8 cellular contexts compared by ENCODE assay signal in the genomic region with DNA sequence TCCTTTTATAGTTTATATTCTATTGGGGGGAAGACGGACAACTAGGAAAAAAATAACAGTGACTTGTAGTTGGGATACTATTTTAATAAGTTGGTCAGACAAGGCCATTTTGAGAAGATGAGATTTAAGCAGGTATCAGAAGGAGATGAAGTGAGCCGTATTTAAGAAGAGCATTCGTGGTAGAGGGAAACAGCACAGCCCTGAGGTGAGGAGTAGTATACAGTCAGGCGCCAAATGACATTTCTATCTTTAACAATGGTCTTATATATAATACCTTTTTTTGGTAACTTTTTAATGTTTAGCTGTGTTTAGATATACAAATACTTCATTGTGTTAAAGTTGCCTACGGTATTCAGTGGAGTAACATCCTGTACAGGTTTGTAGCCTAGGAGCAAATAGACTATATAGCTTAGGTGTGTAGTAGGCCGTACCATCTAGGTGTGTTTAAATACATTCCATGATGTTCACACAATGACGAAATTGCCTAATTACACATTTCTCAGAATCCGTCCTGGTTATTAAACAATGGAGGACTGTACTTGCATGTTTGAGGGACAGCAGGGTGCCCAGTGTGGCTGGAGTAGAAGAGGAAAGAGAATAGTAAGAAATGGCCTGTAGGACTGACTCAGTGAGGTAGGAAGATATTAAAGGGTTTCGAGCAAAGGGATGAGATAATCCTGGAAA. TPM values are rescaled to one million over a fixed set of nuclear protein-coding genes. Genes with fewer than 3 reads are reported as not detected.
DNase-seq lines count a peak whose midpoint lies in the region; ATAC-seq and TF ChIP-seq lines count a peak whose summit lies in the region.

No MANE protein-coding gene starts in this region.

- TF ChIP-seq RAD21 in neural cell (conservative IDR thresholded peaks at IDR 0.05), result peak; percentile 45

- H3K4me2 ChIP-seq in neural cell (ENCODE audit: low read length), result peak overlapping the region; percentile 37

- no peaks in the 10 kb centered on the region for H3K36me3 ChIP-seq in neural cell (ENCODE audit: insufficient read depth, low read length)

- H3K4me3 ChIP-seq in GM12875 (ENCODE audit: low read depth, low read length) (peak overlapping the region; percentile 96), neural cell (ENCODE audit: low read length) (peak overlapping the region; percentile 70)

- H3K9me3 Mint-ChIP-seq in chondrocyte (ENCODE audit: low read depth), result peaks cover 4% of the 10 kb centered on the region

- H3K79me2 ChIP-seq in neural cell (replicated peaks; ENCODE audit: insufficient read depth, low read length), result peaks cover 60% of the 10 kb centered on the region

- no peaks in the 10 kb centered on the region for H3K27me3 Mint-ChIP-seq in chondrocyte (ENCODE audit: low read depth)

- H3K4me3 Mint-ChIP-seq in chondrocyte (ENCODE audit: unreplicated experiment), result peak overlapping the region; percentile 94

- H2AFZ ChIP-seq in neural cell (ENCODE audit: low read depth, low read length), result no peak overlapping the region

- no peaks in the 10 kb centered on the region for H3K27me3 ChIP-seq in neural cell (ENCODE audit: insufficient read depth, low read depth, low read length)

- no peak for TF ChIP-seq POLR2A in GM18505 (IDR thresholded peaks at IDR 0.05; ENCODE audit: borderline replicate concordance, extremely low read depth, insufficient read depth, insufficient read length)

- peak overlapping the region; percentile 90 for H3K9ac ChIP-seq in neural cell (ENCODE audit: low read length)

- ATAC-seq in HG03439 (IDR thresholded peaks at IDR 0.05; ENCODE audit: unreplicated experiment) (no peak), GM18505 (IDR thresholded peaks at IDR 0.05; ENCODE audit: unreplicated experiment) (no peak), HG02852 (IDR thresholded peaks at IDR 0.05; ENCODE audit: unreplicated experiment) (no peak), HG02938 (IDR thresholded peaks at IDR 0.05; ENCODE audit: unreplicated experiment) (no peak)

- H3K27ac Mint-ChIP-seq in chondrocyte (ENCODE audit: unreplicated experiment), result peak overlapping the region; percentile 99

- H3K27ac ChIP-seq in neural cell (ENCODE audit: low read length), result peak overlapping the region; percentile 86

- no peak for TF ChIP-seq CTCF in GM12875 (IDR thresholded peaks at IDR 0.05; ENCODE audit: borderline replicate concordance, insufficient read depth, low read depth, low read length)
- TF ChIP-seq CTCF in chondrocyte (IDR thresholded peaks at IDR 0.05), result peak; percentile 65
- TF ChIP-seq CTCF in neural cell (IDR thresholded peaks at IDR 0.05; ENCODE audit: poor library complexity, severe bottlenecking), result peak; percentile 62

- peaks cover 10% of the 10 kb centered on the region for H3K36me3 Mint-ChIP-seq in chondrocyte (ENCODE audit: low read depth)

- TF ChIP-seq EP300 in neural cell (conservative IDR thresholded peaks at IDR 0.05; ENCODE audit: poor library complexity, severe bottlenecking), result no peak

- peaks cover 3% of the 10 kb centered on the region for H3F3A ChIP-seq in neural cell (ENCODE audit: insufficient read depth, low read length, poor library complexity, severe bottlenecking)

- H4K20me1 ChIP-seq in neural cell (ENCODE audit: insufficient read depth), result no peaks in the 10 kb centered on the region

- no peaks in the 10 kb centered on the region for H3K9me3 ChIP-seq in neural cell (ENCODE audit: low read length)

- H3K9me2 ChIP-seq in neural cell (ENCODE audit: insufficient read depth, low read length), result no peaks in the 10 kb centered on the region

- H3K4me1 Mint-ChIP-seq in chondrocyte (ENCODE audit: low read depth), result peaks cover 57% of the 10 kb centered on the region

- DNase-seq in NCI-H526 treated with DMSO at 0.1 percent for 48 hours (lab: John Stamatoyannopoulos, UW), result peak; percentile 20
- DNase-seq in chondrocyte (ENCODE audit: low spot score), result no peak

TF ChIP-seq in neural cell, 6 proteins besides CTCF, POLR2A, EP300 and RAD21:
- peak; percentile 27 for TF ChIP-seq SMC3 (conservative IDR thresholded peaks at IDR 0.05; ENCODE audit: poor library complexity)
- TF ChIP-seq TAF1 (IDR thresholded peaks at IDR 0.05; ENCODE audit: low read depth), result no peak

RNA-seq across cellular contexts. Expression of gene NKTR, which starts 1.6 kb away (rescaled TPM):
- 49.7 to 71.5 TPM (median 50.0 TPM) in 3 replicates for total RNA-seq in chondrocyte
- 227 and 242 TPM in 2 replicates for polyA plus RNA-seq in neural cell
- 347 and 399 TPM in 2 replicates for polyA minus RNA-seq in neural cell

RNA-seq across cellular contexts. Expression of gene SS18L2, which starts 11.4 kb away (rescaled TPM):
- 13.5 to 18.5 TPM (median 14.5 TPM) in 3 replicates for total RNA-seq in chondrocyte
- polyA plus RNA-seq in neural cell, result 72.2 and 72.9 TPM in 2 replicates
- polyA minus RNA-seq in neural cell, result 32.8 and 33.1 TPM in 2 replicates

RNA-seq across cellular contexts. Expression of gene SEC22C, which starts 20.3 kb away (rescaled TPM):
- total RNA-seq in chondrocyte, result 49.8 to 55.8 TPM (median 55.0 TPM) in 3 replicates
- polyA plus RNA-seq in neural cell, result 82.4 and 93.6 TPM in 2 replicates
- polyA minus RNA-seq in neural cell, result 77.2 and 78.9 TPM in 2 replicates

RNA-seq across cellular contexts. Expression of gene ZBTB47, which starts 51.5 kb away (rescaled TPM):
- total RNA-seq in chondrocyte, result 38.8 to 44.4 TPM (median 40.0 TPM) in 3 replicates
- 4.8 and 5.1 TPM in 2 replicates for polyA plus RNA-seq in neural cell
- 6.6 and 9.5 TPM in 2 replicates for polyA minus RNA-seq in neural cell
